ENCODE assay signal across 1 cellular context in the genomic region with DNA sequence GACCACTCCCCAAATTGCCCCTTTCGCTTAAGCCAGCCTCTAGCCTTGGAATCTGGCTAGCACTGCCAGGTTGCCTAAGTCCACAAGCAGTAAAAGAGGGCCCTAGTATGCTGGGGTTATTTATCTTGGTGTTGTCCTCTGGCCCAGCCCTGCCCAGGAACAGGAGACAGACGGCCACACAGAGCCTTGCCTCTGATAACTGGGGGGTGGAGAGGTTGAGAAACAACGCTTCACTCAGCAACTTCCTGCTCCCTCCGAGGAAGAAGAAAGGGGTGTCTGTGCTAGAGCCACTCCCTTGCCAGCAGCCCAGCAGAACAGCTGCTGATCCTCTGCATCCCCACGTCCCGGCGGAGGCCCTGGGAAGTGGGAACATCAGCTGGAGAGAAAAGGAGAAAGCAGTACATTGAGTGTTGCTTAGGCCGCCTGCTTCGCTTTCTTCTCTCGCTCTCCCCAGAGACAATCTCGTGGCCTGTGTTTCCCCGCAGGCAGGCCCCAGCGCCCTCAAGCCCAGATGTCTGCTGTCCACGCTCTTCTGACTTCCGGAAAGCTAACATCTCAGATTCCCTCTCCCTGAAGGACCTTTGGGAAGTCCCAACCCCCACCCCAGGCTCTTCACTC.
TF ChIP-seq lines count a peak whose summit lies in the region.

No MANE protein-coding gene starts in this region.

TF ChIP-seq in IMR-90, 13 proteins besides CTCF, POLR2A, EP300 and RAD21 (continued from another document):
- TF ChIP-seq USF2 (IDR thresholded peaks at IDR 0.05; ENCODE audit: low read depth, low read length), result no peak
- TF ChIP-seq SMC3 (IDR thresholded peaks at IDR 0.05; ENCODE audit: low read depth, low read length), result no peak
